In genomic region chr5:14582797-14583137, GRCh38 we compare ENCODE assay signal across 8 cellular contexts. TPM values are rescaled to one million over a fixed set of nuclear protein-coding genes. Genes with fewer than 3 reads are reported as not detected.
DNase-seq lines count a peak whose midpoint lies in the region; ATAC-seq and TF ChIP-seq lines count a peak whose summit lies in the region.

No MANE protein-coding gene starts in this region.

- H3K4me1 ChIP-seq in iPS-15b (ENCODE audit: control insufficient read depth, insufficient read depth, low read length) (no peaks in the 10 kb centered on the region), stomach (peaks cover 10 to 51% (median 26%) of the 10 kb centered on the region in 4 donors), mucosa of descending colon (ENCODE audit: low read depth) (peaks cover 27% of the 10 kb centered on the region)

- no peak for TF ChIP-seq EP300 in stomach (IDR thresholded peaks at IDR 0.05)

- no peaks in the 10 kb centered on the region for H3K9me3 Mint-ChIP-seq in activated CD4-positive, alpha-beta T cell treated with anti-CD3 and anti-CD28 coated beads for 36 hours (ENCODE audit: low read depth)
- H3K9me3 Mint-ChIP-seq in activated CD4-positive, alpha-beta memory T cell treated with anti-CD3 and anti-CD28 coated beads for 36 hours = no peaks in the 10 kb centered on the region

- H3K27ac Mint-ChIP-seq in activated CD4-positive, alpha-beta T cell treated with anti-CD3 and anti-CD28 coated beads for 36 hours = peak overlapping the region; percentile 60
- no peak overlapping the region for H3K27ac Mint-ChIP-seq in activated CD4-positive, alpha-beta memory T cell treated with anti-CD3 and anti-CD28 coated beads for 36 hours

- H3K27ac ChIP-seq in stomach = peak overlapping the region; percentile 16 to 88 (median 83)

- WGBS in stomach, 5 donors = 29 to 41% (median 34%) methylated on average over 9 of the region's 9 CpGs

- intact Hi-C loops in activated CD4-positive, alpha-beta T cell treated with anti-CD3 and anti-CD28 coated beads for 36 hours (cut with DNase I, micrococcal nuclease) = loop anchor here (1.0 to 10.0 kb wide), 6 partner anchors 13 to 1872 kb away; no protein-coding TSS in a partner anchor
- intact Hi-C loops in activated CD4-positive, alpha-beta memory T cell treated with anti-CD3 and anti-CD28 coated beads for 36 hours (cut with micrococcal nuclease) = loop anchor here (1.0 to 5.0 kb wide), 8 partner anchors 13 to 1885 kb away; partner anchors contain the start of genes ANKH, OTULIN, TRIO and ZNF622
- intact Hi-C loops in stomach (cut with DNase I; ENCODE audit: low total_unique reads) (no loop called here), mucosa of descending colon (cut with DNase I, micrococcal nuclease) (no loop called here)

- no peaks in the 10 kb centered on the region for H3K36me3 Mint-ChIP-seq in activated CD4-positive, alpha-beta T cell treated with anti-CD3 and anti-CD28 coated beads for 36 hours (ENCODE audit: low read depth)
- no peaks in the 10 kb centered on the region for H3K36me3 Mint-ChIP-seq in activated CD4-positive, alpha-beta memory T cell treated with anti-CD3 and anti-CD28 coated beads for 36 hours

- peaks cover 8% of the 10 kb centered on the region for H3K27me3 Mint-ChIP-seq in activated CD4-positive, alpha-beta T cell treated with anti-CD3 and anti-CD28 coated beads for 36 hours
- H3K27me3 Mint-ChIP-seq in activated CD4-positive, alpha-beta memory T cell treated with anti-CD3 and anti-CD28 coated beads for 36 hours = peaks cover 9% of the 10 kb centered on the region

- peaks cover 38% of the 10 kb centered on the region for H3K4me1 Mint-ChIP-seq in activated CD4-positive, alpha-beta T cell treated with anti-CD3 and anti-CD28 coated beads for 36 hours
- H3K4me1 Mint-ChIP-seq in activated CD4-positive, alpha-beta memory T cell treated with anti-CD3 and anti-CD28 coated beads for 36 hours (ENCODE audit: low read depth) = peaks cover 37% of the 10 kb centered on the region

- H3K4me3 ChIP-seq in iPS-15b (ENCODE audit: low read depth, low read length) (peak overlapping the region; percentile 75), stomach (peak overlapping the region; percentile 79 to 93 (median 85)), mucosa of descending colon (no peak overlapping the region)

- CTCF ChIA-PET in activated CD4-positive, alpha-beta T cell treated with anti-CD3 and anti-CD28 coated beads for 36 hours (lab: Charles Lee) = interaction anchor here (1.0 to 3.9 kb wide), 10 partner anchors 10 to 221 kb away, joined by 3 to 26 read pairs (median 4); no protein-coding TSS in a partner anchor
- CTCF ChIA-PET in activated CD4-positive, alpha-beta memory T cell treated with anti-CD3 and anti-CD28 coated beads for 36 hours (lab: Charles Lee) = interaction anchor here (0.7 to 1.6 kb wide), 8 partner anchors 9 to 313 kb away, joined by 3 to 13 read pairs (median 5); no protein-coding TSS in a partner anchor

- DNase-seq in activated CD4-positive, alpha-beta T cell treated with anti-CD3 and anti-CD28 coated beads for 36 hours = no peak
- no peak for DNase-seq in activated CD4-positive, alpha-beta T cell treated with anti-CD3 and anti-CD28 coated beads, Interleukin-2, amount 50 U/mL, for 48 hours
- DNase-seq in activated CD4-positive, alpha-beta memory T cell treated with anti-CD3 and anti-CD28 coated beads for 36 hours = no peak
- no peak for DNase-seq in stomach
- DNase-seq in HK-2 (ENCODE audit: unreplicated experiment) = no peak
- DNase-seq in mucosa of descending colon = no peak

- H3K36me3 ChIP-seq in iPS-15b (ENCODE audit: control insufficient read depth, insufficient read depth, low read length) = no peaks in the 10 kb centered on the region
- no peaks in the 10 kb centered on the region for H3K36me3 ChIP-seq in stomach
- H3K36me3 ChIP-seq in mucosa of descending colon (ENCODE audit: low read depth) = no peaks in the 10 kb centered on the region

- H3K9ac ChIP-seq in iPS-15b (ENCODE audit: low read depth, low read length) = no peak overlapping the region

- no peak for TF ChIP-seq POLR2A in stomach (IDR thresholded peaks at IDR 0.05)

- H3K9me3 ChIP-seq in iPS-15b (ENCODE audit: control insufficient read depth, insufficient read depth, low read length) (no peaks in the 10 kb centered on the region), stomach (no peaks in the 10 kb centered on the region), mucosa of descending colon (no peaks in the 10 kb centered on the region)

- H3K4me3 Mint-ChIP-seq in activated CD4-positive, alpha-beta T cell treated with anti-CD3 and anti-CD28 coated beads for 36 hours = peak overlapping the region; percentile 77
- peak overlapping the region; percentile 77 for H3K4me3 Mint-ChIP-seq in activated CD4-positive, alpha-beta memory T cell treated with anti-CD3 and anti-CD28 coated beads for 36 hours

- no peak for ATAC-seq in activated CD4-positive, alpha-beta T cell treated with anti-CD3 and anti-CD28 coated beads for 36 hours
- ATAC-seq in mucosa of descending colon = no peak
- no peak for ATAC-seq in HG02938 (IDR thresholded peaks at IDR 0.05; ENCODE audit: unreplicated experiment)

- TF ChIP-seq CTCF in stomach (IDR thresholded peaks at IDR 0.05) (no peak), mucosa of descending colon (IDR thresholded peaks at IDR 0.05) (no peak)

- H3K27me3 ChIP-seq in iPS-15b (ENCODE audit: control insufficient read depth, insufficient read depth, low read length) = peaks cover 38% of the 10 kb centered on the region
- H3K27me3 ChIP-seq in stomach = peaks cover 0 to 15% (median 0%) of the 10 kb centered on the region in 3 donors

- POLR2A ChIA-PET in activated CD4-positive, alpha-beta T cell treated with anti-CD3 and anti-CD28 coated beads for 36 hours (lab: Charles Lee) = interaction anchor here (1.1 to 1.2 kb wide), 2 partner anchors 9 to 66 kb away, joined by 3 to 8 read pairs; no protein-coding TSS in a partner anchor
- POLR2A ChIA-PET in activated CD4-positive, alpha-beta memory T cell treated with anti-CD3 and anti-CD28 coated beads for 36 hours (lab: Charles Lee) = interaction anchor here (0.7 to 2.2 kb wide), 5 partner anchors 10 to 168 kb away, joined by 3 to 17 read pairs (median 4); partner anchors contain the start of gene OTULIN

RNA-seq across cellular contexts. Expression of gene OTULINL, which starts 1.2 kb away (rescaled TPM):
- 10 to 100 TPM in 1 of 2 experiments, 1 to 10 TPM in 1; 9.4 to 10.9 TPM for total RNA-seq in activated CD4-positive, alpha-beta T cell treated with anti-CD3 and anti-CD28 coated beads for 36 hours
- total RNA-seq in activated CD4-positive, alpha-beta memory T cell treated with anti-CD3 and anti-CD28 coated beads for 36 hours = 10 to 100 TPM; 12.2 to 12.3 TPM
- total RNA-seq in stomach = 10 to 100 TPM; 12.3 to 31.0 (median 19.8) TPM
- polyA plus RNA-seq in stomach = 1 to 10 TPM in 2 of 3 donors, under 1 TPM in 1; 0.93 to 4.9 (median 3.0) TPM
- total RNA-seq in mucosa of descending colon = 10 to 100 TPM; 33.9 to 67.2 (median 60.1) TPM

Comparison
In these comparisons a context has a peak if more than half of its experiments do, and no peak if none do; other contexts are left out.
1. intact Hi-C loops: an anchor here in activated CD4-positive, alpha-beta T cell treated with anti-CD3 and anti-CD28 coated beads for 36 hours (1.0 to 10.0 kb wide) and activated CD4-positive, alpha-beta memory T cell treated with anti-CD3 and anti-CD28 coated beads for 36 hours (1.0 to 5.0 kb wide); none called in stomach and mucosa of descending colon.